In genomic region chr14:59267046-59267445, GRCh38 we compare ENCODE assay signal across 33 cellular contexts.
A peak's percentile ranks its signal among the peaks of the same experiment; 100 is the strongest.
DNase-seq lines count a peak whose midpoint lies in the region; ATAC-seq and TF ChIP-seq lines count a peak whose summit lies in the region.
"Had no signal": no experiment of that assay in that cellular context is flagged by ENCODE, and none has a peak within 500 bp of the region (broad histone marks: within the 10 kb centered on the region; RNA-seq: fewer than 3 reads in every experiment).

No MANE protein-coding gene starts in this region.

- H2BK15ac ChIP-seq in IMR-90 (ENCODE audit: low read depth, low read length): no peak overlapping the region

- no peak for TF ChIP-seq RAD21 in IMR-90 (IDR thresholded peaks at IDR 0.05; ENCODE audit: low read length)

- H3K27me3 ChIP-seq in ACC112 (ENCODE audit: insufficient read depth, low read length): no peaks in the 10 kb centered on the region
- no peaks in the 10 kb centered on the region for H3K27me3 ChIP-seq in IMR-90 (ENCODE audit: control insufficient read depth, insufficient read depth, low read length)
- no peaks in the 10 kb centered on the region for H3K27me3 ChIP-seq in endodermal cell (ENCODE audit: control insufficient read depth, insufficient read depth, low read length, poor library complexity, severe bottlenecking)
- H3K27me3 ChIP-seq: body of pancreas, heart right ventricle, right lobe of liver, spleen, transverse colon had no signal

- H2BK5ac ChIP-seq in IMR-90 (ENCODE audit: low read depth, low read length, poor library complexity, severe bottlenecking): no peak overlapping the region

- H3K4me3 ChIP-seq in ACC112 (ENCODE audit: low read depth, low read length): no peak overlapping the region
- H3K4me3 ChIP-seq in IMR-90 (ENCODE audit: insufficient read depth, low read depth, low read length): no peak overlapping the region
- H3K4me3 ChIP-seq in endodermal cell (ENCODE audit: low read length): no peak overlapping the region
- H3K4me3 ChIP-seq: body of pancreas, GM23248, heart right ventricle, prostate gland, right lobe of liver, spleen, transverse colon had no signal

- H2BK120ac ChIP-seq in IMR-90 (ENCODE audit: low read depth, low read length): no peak overlapping the region

- H3K4me2 ChIP-seq in IMR-90 (ENCODE audit: low read depth, low read length): no peak overlapping the region
- H3K4me2 ChIP-seq: SK-N-SH had no signal

- H3K9me3 ChIP-seq in IMR-90 (ENCODE audit: control insufficient read depth, insufficient read depth, low read length) (no peaks in the 10 kb centered on the region), endodermal cell (ENCODE audit: control insufficient read depth, low read length) (peaks cover 8% of the 10 kb centered on the region)
- H3K9me3 ChIP-seq: body of pancreas, heart right ventricle, prostate gland, right lobe of liver, SK-N-SH, spleen, transverse colon had no signal

- in situ Hi-C loops in IMR-90 (cut with MboI; ENCODE audit: low sequenced_read_pairs): no loop called here

- H3K18ac ChIP-seq in IMR-90 (ENCODE audit: low read depth, low read length): no peak overlapping the region

- no peaks in the 10 kb centered on the region for H3K27me3 Mint-ChIP-seq in endodermal cell (ENCODE audit: insufficient read depth)
- H3K27me3 Mint-ChIP-seq: central memory CD8-positive, alpha-beta T cell; dendritic cell treated with granulocyte-macrophage colony-stimulating factor and Interleukin-4, amounts not matched to agents 40 ng/mL and 50 ng/mL, for 4 days had no signal

- H4K5ac ChIP-seq in IMR-90 (ENCODE audit: low read depth, low read length): no peak overlapping the region

- H4K91ac ChIP-seq in IMR-90 (ENCODE audit: insufficient read depth, low read depth, low read length): no peak overlapping the region

- H3K9ac ChIP-seq in IMR-90 (ENCODE audit: low read depth, low read length): no peak overlapping the region
- no peak overlapping the region for H3K9ac ChIP-seq in endodermal cell (ENCODE audit: extremely low read depth, low read length, poor library complexity, severe bottlenecking)
- H3K9ac ChIP-seq: GM23248, SK-N-SH had no signal

- H3K14ac ChIP-seq in IMR-90 (replicated peaks; ENCODE audit: low read depth, low read length): no peak overlapping the region

- WGBS in IMR-90 (ENCODE audit: extremely low coverage in 2 of 2, insufficient read length in 1 of 2), 2 experiments: no CpG with 5 or more reads among the region's 2 CpGs
- 50 to 78% methylated on average over 1 to 2 of the region's 2 CpGs for WGBS in endodermal cell (ENCODE audit: insufficient coverage in 1 of 2, insufficient read length in 1 of 2), 2 experiments

- peak; percentile 49; the same call in 1 of the 2 replicates for ATAC-seq in IMR-90 (ENCODE audit: low read depth)
- ATAC-seq: body of pancreas, heart right ventricle, PC-3, right lobe of liver, Right ventricle myocardium inferior had no signal

- H3K9me1 ChIP-seq in IMR-90 (ENCODE audit: insufficient read depth, low read length): no peaks in the 10 kb centered on the region

- H3K4ac ChIP-seq in IMR-90 (ENCODE audit: low read depth, low read length): no peak overlapping the region

- H3K36me3 ChIP-seq in ACC112 (ENCODE audit: insufficient read depth, low read length): peaks cover 18% of the 10 kb centered on the region
- H3K36me3 ChIP-seq in IMR-90 (ENCODE audit: control insufficient read depth, insufficient read depth, low read length): peaks cover 9% of the 10 kb centered on the region
- peaks cover 67% of the 10 kb centered on the region for H3K36me3 ChIP-seq in endodermal cell (ENCODE audit: control insufficient read depth, insufficient read depth, low read length)
- H3K36me3 ChIP-seq: prostate gland, right lobe of liver, transverse colon had no signal

- H4K8ac ChIP-seq in IMR-90 (ENCODE audit: low read depth in 2 of 2, low read length in 2 of 2): no peak overlapping the region

- no peaks in the 10 kb centered on the region for H4K20me1 ChIP-seq in IMR-90 (ENCODE audit: insufficient read depth, low read length)

- H3K4me1 Mint-ChIP-seq in endodermal cell: peaks cover 25% of the 10 kb centered on the region

- DNase-seq in ELR (ENCODE audit: low read depth): peak; percentile 28
- peak; percentile 35 for DNase-seq in IMR-90
- no peak for DNase-seq in endodermal cell
- DNase-seq in posterior vena cava (ENCODE audit: low spot score): no peak
- DNase-seq in NCI-H2227 (lab: John Stamatoyannopoulos, UW; ENCODE audit: unreplicated experiment): no peak
- no peak for DNase-seq in pons (ENCODE audit: low spot score)
- DNase-seq: activated CD4-positive, CD25-positive, alpha-beta regulatory T cell; activated naive CD4-positive, alpha-beta T cell treated with Interleukin-2 at 50 U/mL for 16 hours; activated T-cell treated with anti-CD3 and anti-CD28 coated beads, Interleukin-2, amount 50 U/mL, for 4 hours; body of pancreas; C1 segment of cervical spinal cord; DMS153; GM23248; heart right ventricle; HFFc6; KG1; kidney; MM.1S; NCI-H1105 treated with DMSO at 0.1 percent for 48 hours; NCI-H187 treated with DMSO at 0.1 percent for 48 hours; NCI-H2171 treated with DMSO at 0.1 percent for 48 hours; NCI-H526; PC-3; right lobe of liver; SK-N-SH; spleen; stimulated activated CD4-positive, alpha-beta T cell treated with anti-CD3 and anti-CD28 coated beads, Interleukin-2, amount 100 ng/mL, for 24 hours; transverse colon had no signal

- no peaks in the 10 kb centered on the region for H3K9me3 Mint-ChIP-seq in endodermal cell
- H3K9me3 Mint-ChIP-seq: activated T-cell treated with anti-CD3 and anti-CD28 coated beads, Interleukin-2, amount 50 U/mL, for 4 hours; central memory CD8-positive, alpha-beta T cell; dendritic cell treated with granulocyte-macrophage colony-stimulating factor and Interleukin-4, amounts not matched to agents 40 ng/mL and 50 ng/mL, for 4 days; HFFc6 had no signal

- intact Hi-C loops in IMR-90 (cut with micrococcal nuclease) (no loop called here), posterior vena cava (cut with DNase I) (no loop called here)

- no peak overlapping the region for H2AK9ac ChIP-seq in IMR-90 (replicated peaks; ENCODE audit: low read depth, low read length, poor library complexity)

- POLR2A ChIA-PET in IMR-90 (lab: Charles Lee; ENCODE audit: unreplicated experiment): interaction anchor here (0.6 kb wide), 1 partner anchor 127 kb away, joined by 3 read pairs; no protein-coding TSS in a partner anchor

- H3K79me1 ChIP-seq in IMR-90 (ENCODE audit: low read depth in 1 of 2, low read length in 2 of 2): no peaks in the 10 kb centered on the region

- dilution Hi-C loops in IMR-90 (cut with HindIII; ENCODE audit: low sequenced_read_pairs, unreplicated experiment): no loop called here

- CTCF ChIA-PET in IMR-90 (lab: Yijun Ruan, JAX): no interaction called here

- no peak overlapping the region for H2AK5ac ChIP-seq in IMR-90 (ENCODE audit: low read depth, low read length)

- H3K27ac ChIP-seq in ACC112 (ENCODE audit: low read depth, low read length) (peak overlapping the region; percentile 27), IMR-90 (ENCODE audit: insufficient read depth, low read length) (no peak overlapping the region), endodermal cell (ENCODE audit: low read depth, low read length) (no peak overlapping the region)
- H3K27ac ChIP-seq: body of pancreas, GM23248, heart right ventricle, prostate gland, right lobe of liver, spleen, transverse colon had no signal

- no peak overlapping the region for H3K56ac ChIP-seq in IMR-90 (ENCODE audit: extremely low read depth, insufficient read depth, low read length)

- no peak for TF ChIP-seq POLR2A in IMR-90 (IDR thresholded peaks at IDR 0.05; ENCODE audit: low read depth, low read length)

- BruUV-seq in IMR-90 (replicated peaks; lab: Mats Ljungman, UMichigan): no TSS peak

- peaks cover 66% of the 10 kb centered on the region for H3K4me1 ChIP-seq in ACC112 (ENCODE audit: control insufficient read depth, insufficient read depth, low read length, unreplicated experiment)
- H3K4me1 ChIP-seq in IMR-90 (ENCODE audit: control insufficient read depth, insufficient read depth, low read length): no peaks in the 10 kb centered on the region; the same call in 1 of the 2 replicates
- H3K4me1 ChIP-seq in endodermal cell (ENCODE audit: control insufficient read depth, insufficient read depth, low read length): peaks cover 9% of the 10 kb centered on the region
- H3K4me1 ChIP-seq: prostate gland had no signal

- H3K4me3 Mint-ChIP-seq in endodermal cell: no peak overlapping the region
- H3K4me3 Mint-ChIP-seq: activated T-cell treated with anti-CD3 and anti-CD28 coated beads, Interleukin-2, amount 50 U/mL, for 4 hours; central memory CD8-positive, alpha-beta T cell; dendritic cell treated with granulocyte-macrophage colony-stimulating factor and Interleukin-4, amounts not matched to agents 40 ng/mL and 50 ng/mL, for 4 days; HFFc6 had no signal

- H2BK20ac ChIP-seq in IMR-90 (ENCODE audit: low read depth, low read length): no peak overlapping the region

- no peaks in the 10 kb centered on the region for H3K79me2 ChIP-seq in ACC112 (ENCODE audit: control insufficient read depth, insufficient read depth, low read length, unreplicated experiment)

- no peak overlapping the region for H3K23ac ChIP-seq in IMR-90 (ENCODE audit: low read depth, low read length)

- peak overlapping the region; percentile 24 for H3K27ac Mint-ChIP-seq in endodermal cell
- H3K27ac Mint-ChIP-seq: dendritic cell treated with granulocyte-macrophage colony-stimulating factor and Interleukin-4, amounts not matched to agents 40 ng/mL and 50 ng/mL, for 4 days; HFFc6 had no signal

- H2AFZ ChIP-seq in ACC112 (ENCODE audit: low read length, unreplicated experiment) (no peak overlapping the region), IMR-90 (replicated peaks; ENCODE audit: low read length, poor library complexity) (no peak overlapping the region)
- H2AFZ ChIP-seq: GM23248 had no signal

- TF ChIP-seq CTCF in IMR-90 (conservative IDR thresholded peaks at IDR 0.05; ENCODE audit: low read depth, low read length) (no peak), endodermal cell (conservative IDR thresholded peaks at IDR 0.05) (no peak)

- peaks cover 46% of the 10 kb centered on the region for H3K36me3 Mint-ChIP-seq in endodermal cell (ENCODE audit: low read depth)

TF ChIP-seq in IMR-90, 13 proteins besides CTCF, POLR2A, EP300 and RAD21 (continues in another document):
- TF ChIP-seq RCOR1 (IDR thresholded peaks at IDR 0.05; ENCODE audit: insufficient replicate concordance, low read length): no peak
- no peak for TF ChIP-seq SMC3 (IDR thresholded peaks at IDR 0.05; ENCODE audit: low read depth, low read length)
- TF ChIP-seq NFE2L2 (IDR thresholded peaks at IDR 0.05; ENCODE audit: low read depth, low read length): no peak
- TF ChIP-seq RFX5 (IDR thresholded peaks at IDR 0.05; ENCODE audit: low read depth, low read length): no peak
- TF ChIP-seq MXI1 (IDR thresholded peaks at IDR 0.05; ENCODE audit: borderline replicate concordance, low read depth, low read length): no peak
- TF ChIP-seq MAZ (IDR thresholded peaks at IDR 0.05; ENCODE audit: borderline replicate concordance, low read depth, low read length): no peak

Comparison
In these comparisons a context has a peak if more than half of its experiments do, and no peak if none do; other contexts are left out.
1. DNase-seq: peak in ELR (single experiment) and IMR-90 (single experiment); none in endodermal cell (single experiment), posterior vena cava (single experiment), NCI-H2227 (single experiment) and pons (single experiment).